In genomic region chr10:62374862-62375710, GRCh38 we compare ENCODE assay signal across 8 cellular contexts. TPM values are rescaled to one million over a fixed set of nuclear protein-coding genes. Genes with fewer than 3 reads are reported as not detected.
DNase-seq lines count a peak whose midpoint lies in the region; ATAC-seq and TF ChIP-seq lines count a peak whose summit lies in the region.

No MANE protein-coding gene starts in this region.

- no peaks in the 10 kb centered on the region; the same call in 1 of the 2 replicates for H3K9me1 ChIP-seq in IMR-90 (ENCODE audit: insufficient read depth, low read length)

- H3K27me3 Mint-ChIP-seq in CD4-positive, alpha-beta memory T cell = peaks cover 0 to 2% of the 10 kb centered on the region in 2 donors
- peaks cover 0 to 3% of the 10 kb centered on the region in 2 donors for H3K27me3 Mint-ChIP-seq in natural killer cell treated with Interleukin-12 subunit alpha and Interleukin-12 subunit beta and Interleukin-15 and Interleukin-18, amount 100 ng/mL, for 72 hours

- DNase-seq in CD4-positive, alpha-beta memory T cell = peak in 1 of 5 donors; percentile 17
- DNase-seq in IMR-90 (peak; percentile 30), GM10266 (ENCODE audit: extremely low spot score) (no peak), NCI-H510A treated with DMSO at 0.1 percent for 48 hours (lab: John Stamatoyannopoulos, UW) (no peak)
- DNase-seq in natural killer cell treated with Interleukin-12 subunit alpha and Interleukin-12 subunit beta and Interleukin-15 and Interleukin-18, amount 100 ng/mL, for 72 hours (ENCODE audit: low spot score) = no peak

- TF ChIP-seq RAD21 in IMR-90 (IDR thresholded peaks at IDR 0.05; ENCODE audit: low read length) = no peak

- in situ Hi-C loops in IMR-90 (cut with MboI; ENCODE audit: low sequenced_read_pairs) = no loop called here

- H2BK15ac ChIP-seq in IMR-90 (ENCODE audit: low read depth, low read length) = no peak overlapping the region

- no peak overlapping the region for H3K14ac ChIP-seq in IMR-90 (replicated peaks; ENCODE audit: low read depth, low read length)

- peak overlapping the region; percentile 85 to 93 (median 89) for H3K4me3 Mint-ChIP-seq in CD4-positive, alpha-beta memory T cell
- peak overlapping the region; percentile 88 for H3K4me3 Mint-ChIP-seq in natural killer cell treated with Interleukin-12 subunit alpha and Interleukin-12 subunit beta and Interleukin-15 and Interleukin-18, amount 100 ng/mL, for 72 hours

- dilution Hi-C loops in IMR-90 (cut with HindIII; ENCODE audit: low sequenced_read_pairs, unreplicated experiment) = no loop called here

- no peaks in the 10 kb centered on the region for H3K27me3 ChIP-seq in CD4-positive, alpha-beta memory T cell (ENCODE audit: insufficient read depth, low read length)
- H3K27me3 ChIP-seq in IMR-90 (ENCODE audit: control insufficient read depth, insufficient read depth, low read length) = no peaks in the 10 kb centered on the region

- 0 out of 2 replicates have a peak overlapping the region, but pooled peaks have one; percentile 3 for H3K9ac ChIP-seq in IMR-90 (ENCODE audit: low read depth, low read length)

- H3K4me2 ChIP-seq in IMR-90 (ENCODE audit: low read depth, low read length) = peak overlapping the region; percentile 57

- H3K36me3 ChIP-seq in CD4-positive, alpha-beta memory T cell (ENCODE audit: insufficient read depth, low read length) = no peaks in the 10 kb centered on the region
- no peaks in the 10 kb centered on the region for H3K36me3 ChIP-seq in IMR-90 (ENCODE audit: control insufficient read depth, insufficient read depth, low read length)

- 28% methylated on average over 3 of the region's 12 CpGs; no CpG with 5 or more reads in 1 of the 2 experiments for WGBS in IMR-90 (ENCODE audit: extremely low coverage in 2 of 2, insufficient read length in 1 of 2), 2 experiments

- no peak for TF ChIP-seq POLR2A in IMR-90 (IDR thresholded peaks at IDR 0.05; ENCODE audit: low read depth, low read length)

- H3K56ac ChIP-seq in IMR-90 (ENCODE audit: extremely low read depth, insufficient read depth, low read length) = no peak overlapping the region

- no peaks in the 10 kb centered on the region for H3K79me1 ChIP-seq in IMR-90 (ENCODE audit: low read depth in 1 of 2, low read length in 2 of 2)

- H3K18ac ChIP-seq in IMR-90 (ENCODE audit: low read depth, low read length) = no peak overlapping the region

- 0 out of 2 replicates have a peak overlapping the region, but pooled peaks have one; percentile 72 for H3K23ac ChIP-seq in IMR-90 (ENCODE audit: low read depth, low read length)

- H3K4me1 Mint-ChIP-seq in CD4-positive, alpha-beta memory T cell = peaks cover 22 to 58% (median 31%) of the 10 kb centered on the region in 4 donors
- H3K4me1 Mint-ChIP-seq in natural killer cell treated with Interleukin-12 subunit alpha and Interleukin-12 subunit beta and Interleukin-15 and Interleukin-18, amount 100 ng/mL, for 72 hours (ENCODE audit: low read depth in 2 of 2) = peaks cover 11 to 16% of the 10 kb centered on the region in 2 donors

- H2AFZ ChIP-seq in IMR-90 (replicated peaks; ENCODE audit: low read length, poor library complexity) = peak overlapping the region; percentile 98

- H3K27ac Mint-ChIP-seq in CD4-positive, alpha-beta memory T cell = peak overlapping the region; percentile 66 to 95 (median 85)
- no peak overlapping the region for H3K27ac Mint-ChIP-seq in natural killer cell treated with Interleukin-12 subunit alpha and Interleukin-12 subunit beta and Interleukin-15 and Interleukin-18, amount 100 ng/mL, for 72 hours

- H3K27ac ChIP-seq in CD4-positive, alpha-beta memory T cell (ENCODE audit: low read depth, low read length) = peak overlapping the region; percentile 20
- no peak overlapping the region for H3K27ac ChIP-seq in IMR-90 (ENCODE audit: insufficient read depth, low read length)
- peak overlapping the region; percentile 94 for H3K27ac ChIP-seq in cingulate gyrus (ENCODE audit: low read depth, low read length)

- no peak overlapping the region for H2BK5ac ChIP-seq in IMR-90 (ENCODE audit: low read depth, low read length, poor library complexity, severe bottlenecking)

- H3K4me3 ChIP-seq in CD4-positive, alpha-beta memory T cell (ENCODE audit: low read length in 2 of 2) = peak overlapping the region; percentile 34 to 54
- H3K4me3 ChIP-seq in IMR-90 (ENCODE audit: insufficient read depth, low read depth, low read length) = peak overlapping the region; percentile 49

- peak overlapping the region in 1 of 2 experiments; percentile 63; a peak in 2 of 4 replicates for H4K8ac ChIP-seq in IMR-90 (ENCODE audit: low read depth in 2 of 2, low read length in 2 of 2)

- no peaks in the 10 kb centered on the region for H3K36me3 Mint-ChIP-seq in CD4-positive, alpha-beta memory T cell
- no peaks in the 10 kb centered on the region for H3K36me3 Mint-ChIP-seq in natural killer cell treated with Interleukin-12 subunit alpha and Interleukin-12 subunit beta and Interleukin-15 and Interleukin-18, amount 100 ng/mL, for 72 hours

- BruUV-seq in IMR-90 (replicated peaks; lab: Mats Ljungman, UMichigan) = no TSS peak

- H4K91ac ChIP-seq in IMR-90 (ENCODE audit: insufficient read depth, low read depth, low read length) = no peak overlapping the region

- POLR2A ChIA-PET in CD4-positive, alpha-beta memory T cell (lab: Charles Lee; ENCODE audit: partially characterized antibody) = interaction anchor here (0.5 to 2.5 kb wide), 4 partner anchors 9 to 622 kb away, joined by 3 to 10 read pairs (median 4); no protein-coding TSS in a partner anchor
- POLR2A ChIA-PET in IMR-90 (lab: Charles Lee; ENCODE audit: unreplicated experiment) = no interaction called here

- no peak overlapping the region for H2BK120ac ChIP-seq in IMR-90 (ENCODE audit: low read depth, low read length)

- intact Hi-C loops in CD4-positive, alpha-beta memory T cell (cut with micrococcal nuclease) = loop anchor here (1.0 to 2.0 kb wide), 2 partner anchors 9 to 40 kb away; no protein-coding TSS in a partner anchor
- intact Hi-C loops in IMR-90 (cut with micrococcal nuclease) = loop anchor here (2.0 kb wide), 1 partner anchor 110 kb away; no protein-coding TSS in a partner anchor

- no peak overlapping the region for H4K5ac ChIP-seq in IMR-90 (ENCODE audit: low read depth, low read length)

- TF ChIP-seq CTCF in IMR-90 (conservative IDR thresholded peaks at IDR 0.05; ENCODE audit: low read depth, low read length) (no peak), GM10266 (IDR thresholded peaks at IDR 0.05; ENCODE audit: control insufficient read depth, insufficient read depth, low read depth, missing control alignments) (no peak)

- no peak overlapping the region for H2AK5ac ChIP-seq in IMR-90 (ENCODE audit: low read depth, low read length)

- no peak overlapping the region for H2BK20ac ChIP-seq in IMR-90 (ENCODE audit: low read depth, low read length)

- ATAC-seq in IMR-90 (ENCODE audit: low read depth) (no peak), GM21360 (IDR thresholded peaks at IDR 0.05; ENCODE audit: unreplicated experiment) (no peak), GM21529 (IDR thresholded peaks at IDR 0.05; ENCODE audit: unreplicated experiment) (no peak)
- ATAC-seq in natural killer cell treated with Interleukin-12 subunit alpha and Interleukin-12 subunit beta and Interleukin-15 and Interleukin-18, amount 100 ng/mL, for 72 hours = no peak

- CTCF ChIA-PET in CD4-positive, alpha-beta memory T cell (lab: Charles Lee; ENCODE audit: partially characterized antibody) = no interaction called here
- CTCF ChIA-PET in IMR-90 (lab: Yijun Ruan, JAX) = no interaction called here

- peaks cover 32% of the 10 kb centered on the region for H3K4me1 ChIP-seq in CD4-positive, alpha-beta memory T cell (ENCODE audit: insufficient read depth, low read length)
- peaks cover 3% of the 10 kb centered on the region; the same call in 1 of the 2 replicates for H3K4me1 ChIP-seq in IMR-90 (ENCODE audit: control insufficient read depth, insufficient read depth, low read length)

- H3K4ac ChIP-seq in IMR-90 (ENCODE audit: low read depth, low read length) = no peak overlapping the region

- no peaks in the 10 kb centered on the region for H3K9me3 ChIP-seq in CD4-positive, alpha-beta memory T cell (ENCODE audit: control insufficient read depth in 1 of 2, low read length in 2 of 2)
- H3K9me3 ChIP-seq in IMR-90 (ENCODE audit: control insufficient read depth, insufficient read depth, low read length) = no peaks in the 10 kb centered on the region

- H4K20me1 ChIP-seq in IMR-90 (ENCODE audit: insufficient read depth, low read length) = no peaks in the 10 kb centered on the region; the same call in 1 of the 2 replicates

- no peak overlapping the region for H2AK9ac ChIP-seq in IMR-90 (replicated peaks; ENCODE audit: low read depth, low read length, poor library complexity)

- H3K9me3 Mint-ChIP-seq in CD4-positive, alpha-beta memory T cell = no peaks in the 10 kb centered on the region
- no peaks in the 10 kb centered on the region for H3K9me3 Mint-ChIP-seq in natural killer cell treated with Interleukin-12 subunit alpha and Interleukin-12 subunit beta and Interleukin-15 and Interleukin-18, amount 100 ng/mL, for 72 hours

TF ChIP-seq in IMR-90, 13 proteins besides CTCF, POLR2A, EP300 and RAD21:
- no peak for TF ChIP-seq MXI1 (IDR thresholded peaks at IDR 0.05; ENCODE audit: borderline replicate concordance, low read depth, low read length)
- TF ChIP-seq MAZ (IDR thresholded peaks at IDR 0.05; ENCODE audit: borderline replicate concordance, low read depth, low read length) = no peak
- no peak for TF ChIP-seq BHLHE40 (IDR thresholded peaks at IDR 0.05; ENCODE audit: low read depth, low read length)
- TF ChIP-seq CHD1 (IDR thresholded peaks at IDR 0.05; ENCODE audit: low read depth, low read length) = no peak
- TF ChIP-seq NFE2L2 (IDR thresholded peaks at IDR 0.05; ENCODE audit: low read depth, low read length) = no peak
- TF ChIP-seq RFX5 (IDR thresholded peaks at IDR 0.05; ENCODE audit: low read depth, low read length) = peak; percentile 97
- peak; percentile 50 for TF ChIP-seq MAFK (IDR thresholded peaks at IDR 0.05; ENCODE audit: low read depth, low read length)
TF ChIP-seq in IMR-90: peak in this region for 2.

RNA-seq across cellular contexts. Expression of gene ZNF365, which starts 0.9 kb away (rescaled TPM):
- 1 to 10 TPM; 3.5 to 4.9 TPM for total RNA-seq in CD4-positive, alpha-beta memory T cell
- 1 to 10 TPM; 4.2 to 4.9 TPM for polyA plus RNA-seq in CD4-positive, alpha-beta memory T cell
- total RNA-seq in IMR-90 (2012; rRNA removed) = 2.5 and 3.2 TPM in 2 replicates
- polyA plus RNA-seq in IMR-90 (2012; rRNA removed) = 1.0 and 1.2 TPM in 2 replicates
- polyA plus RNA-seq in IMR-90 (2012; cell fraction: cytosol; rRNA removed) = 0.46 and 0.80 TPM in 2 replicates
- 0.41 and 1.0 TPM in 2 replicates for polyA plus RNA-seq in IMR-90 (2012; cell fraction: nucleus; rRNA removed; ENCODE audit: low replicate concordance)
- 1 to 10 TPM in 1 of 2 donors, under 1 TPM in 1; 0.86 to 1.5 TPM for total RNA-seq in natural killer cell treated with Interleukin-12 subunit alpha and Interleukin-12 subunit beta and Interleukin-15 and Interleukin-18, amount 100 ng/mL, for 72 hours

Comparison
In these comparisons a context has a peak if more than half of its experiments do, and no peak if none do; other contexts are left out.
1. H3K27ac Mint-ChIP-seq: peak in CD4-positive, alpha-beta memory T cell (7 of 7); none in natural killer cell treated with Interleukin-12 subunit alpha and Interleukin-12 subunit beta and Interleukin-15 and Interleukin-18, amount 100 ng/mL, for 72 hours (0 of 2).